Comparison of ENCODE assay signal across 12 cellular contexts in genomic region chr11:11845551-11845950, GRCh38. TPM values are rescaled to one million over a fixed set of nuclear protein-coding genes. Genes with fewer than 3 reads are reported as not detected.
DNase-seq lines count a peak whose midpoint lies in the region; ATAC-seq and TF ChIP-seq lines count a peak whose summit lies in the region.
"Had no signal": no experiment of that assay in that cellular context is flagged by ENCODE, and none has a peak within 500 bp of the region (broad histone marks: within the 10 kb centered on the region; RNA-seq: fewer than 3 reads in every experiment).

No MANE protein-coding gene starts in this region.

- H3K9me3 ChIP-seq in OCI-LY3 (ENCODE audit: insufficient read depth, low read length), result no peaks in the 10 kb centered on the region
- no peaks in the 10 kb centered on the region for H3K9me3 ChIP-seq in esophagus squamous epithelium
- no peaks in the 10 kb centered on the region for H3K9me3 ChIP-seq in sigmoid colon

- H3K36me3 ChIP-seq in OCI-LY3 (replicated peaks; ENCODE audit: low read depth, low read length) (no peaks in the 10 kb centered on the region), esophagus squamous epithelium (no peaks in the 10 kb centered on the region), sigmoid colon (no peaks in the 10 kb centered on the region)

- DNase-seq in EH (ENCODE audit: low read depth) (peak; percentile 72), esophagus squamous epithelium (lab: John Stamatoyannopoulos, UW) (no peak), sigmoid colon (no peak), germinal center (ENCODE audit: low spot score) (no peak), SIG-M5 (lab: John Stamatoyannopoulos, UW) (no peak)
- no peak for DNase-seq in activated T-cell treated with anti-CD3 and anti-CD28 coated beads, Interleukin-2, amount 50 U/mL, for 72 hours
- DNase-seq: NCI-H2171 treated with DMSO at 0.1 percent for 48 hours had no signal

- no peaks in the 10 kb centered on the region for H3K9me3 Mint-ChIP-seq in activated T-cell treated with anti-CD3 and anti-CD28 coated beads, Interleukin-2, amount 50 U/mL, for 72 hours
- H3K9me3 Mint-ChIP-seq: natural killer cell treated with Interleukin-12 subunit alpha and Interleukin-12 subunit beta and Interleukin-15 and Interleukin-18, amount 100 ng/mL, for 72 hours had no signal

- H4K20me1 ChIP-seq in OCI-LY3 (ENCODE audit: insufficient read depth, low read length), result peaks cover 74% of the 10 kb centered on the region

- H3K4me3 ChIP-seq in OCI-LY3 (ENCODE audit: low read length) (no peak overlapping the region), esophagus squamous epithelium (no peak overlapping the region), sigmoid colon (no peak overlapping the region)

- intact Hi-C loops in esophagus squamous epithelium (cut with DNase I), result no loop called here
- intact Hi-C loops in sigmoid colon (cut with DNase I), result no loop called here

- H2AFZ ChIP-seq in OCI-LY3 (ENCODE audit: low read depth, low read length), result no peak overlapping the region

- H3K4me2 ChIP-seq in OCI-LY3 (ENCODE audit: low read length), result 0 out of 2 replicates have a peak overlapping the region, but pooled peaks have one; percentile 1

- 21 to 23% methylated on average over 1 of the region's 1 CpG for WGBS in esophagus squamous epithelium, 2 donors
- 15 to 43% methylated on average over 1 of the region's 1 CpG for WGBS in sigmoid colon, 2 donors

- TF ChIP-seq EP300 in sigmoid colon (IDR thresholded peaks at IDR 0.05), result no peak

- no peak for TF ChIP-seq CTCF in OCI-LY3 (IDR thresholded peaks at IDR 0.05; ENCODE audit: low read depth, low read length)
- TF ChIP-seq CTCF in esophagus squamous epithelium (IDR thresholded peaks at IDR 0.05), result no peak
- no peak for TF ChIP-seq CTCF in sigmoid colon (IDR thresholded peaks at IDR 0.05)

- H3K27ac ChIP-seq in OCI-LY3 (ENCODE audit: low read length), result no peak overlapping the region
- H3K27ac ChIP-seq in esophagus squamous epithelium, result peak overlapping the region in 3 of 4 donors; percentile 8 to 100 (median 99)
- H3K27ac ChIP-seq in sigmoid colon, result peak overlapping the region; percentile 94 to 99 (median 98)
- H3K27ac ChIP-seq: RWPE1 had no signal

- no peak overlapping the region for H3K4me3 Mint-ChIP-seq in activated T-cell treated with anti-CD3 and anti-CD28 coated beads, Interleukin-2, amount 50 U/mL, for 72 hours
- H3K4me3 Mint-ChIP-seq: natural killer cell treated with Interleukin-12 subunit alpha and Interleukin-12 subunit beta and Interleukin-15 and Interleukin-18, amount 100 ng/mL, for 72 hours had no signal

- H3K36me3 Mint-ChIP-seq in activated T-cell treated with anti-CD3 and anti-CD28 coated beads, Interleukin-2, amount 50 U/mL, for 72 hours (ENCODE audit: insufficient read depth in 2 of 2), result no peaks in the 10 kb centered on the region
- H3K36me3 Mint-ChIP-seq: natural killer cell treated with Interleukin-12 subunit alpha and Interleukin-12 subunit beta and Interleukin-15 and Interleukin-18, amount 100 ng/mL, for 72 hours had no signal

- TF ChIP-seq POLR2A in esophagus squamous epithelium (IDR thresholded peaks at IDR 0.05) (no peak), sigmoid colon (IDR thresholded peaks at IDR 0.05) (no peak)

- peaks cover 40% of the 10 kb centered on the region for H3K4me1 ChIP-seq in OCI-LY3 (ENCODE audit: low read length)
- peaks cover 19 to 82% (median 43%) of the 10 kb centered on the region in 3 donors for H3K4me1 ChIP-seq in esophagus squamous epithelium
- H3K4me1 ChIP-seq in sigmoid colon, result peaks cover 2 to 77% (median 69%) of the 10 kb centered on the region in 4 donors

- H3K27me3 Mint-ChIP-seq in activated T-cell treated with anti-CD3 and anti-CD28 coated beads, Interleukin-2, amount 50 U/mL, for 72 hours (ENCODE audit: low read depth), result no peaks in the 10 kb centered on the region
- H3K27me3 Mint-ChIP-seq: natural killer cell treated with Interleukin-12 subunit alpha and Interleukin-12 subunit beta and Interleukin-15 and Interleukin-18, amount 100 ng/mL, for 72 hours had no signal

- peaks cover 86% of the 10 kb centered on the region for H3K79me2 ChIP-seq in OCI-LY3 (ENCODE audit: low read length)

- no peaks in the 10 kb centered on the region for H3K27me3 ChIP-seq in OCI-LY3 (ENCODE audit: low read depth, low read length)
- H3K27me3 ChIP-seq in esophagus squamous epithelium, result no peaks in the 10 kb centered on the region
- H3K27me3 ChIP-seq in sigmoid colon, result no peaks in the 10 kb centered on the region

- H3K27ac Mint-ChIP-seq in activated T-cell treated with anti-CD3 and anti-CD28 coated beads, Interleukin-2, amount 50 U/mL, for 72 hours, result no peak overlapping the region
- H3K27ac Mint-ChIP-seq: natural killer cell treated with Interleukin-12 subunit alpha and Interleukin-12 subunit beta and Interleukin-15 and Interleukin-18, amount 100 ng/mL, for 72 hours had no signal

- no peak for ATAC-seq in activated T-cell treated with anti-CD3 and anti-CD28 coated beads, Interleukin-2, amount 50 U/mL, for 72 hours (replicated peaks in 1 of 2)
- ATAC-seq in GM19035 (IDR thresholded peaks at IDR 0.05; ENCODE audit: unreplicated experiment), result no peak
- ATAC-seq: activated CD4-positive, CD25-positive, alpha-beta regulatory T cell treated with anti-CD3 and anti-CD28 coated beads, Interleukin-2, amount 50 U/mL, for 24 hours; natural killer cell treated with Interleukin-12 subunit alpha and Interleukin-12 subunit beta and Interleukin-15 and Interleukin-18, amount 100 ng/mL, for 72 hours had no signal

- no peak overlapping the region for H3K9ac ChIP-seq in OCI-LY3 (ENCODE audit: low read length)

- H3K4me1 Mint-ChIP-seq in activated T-cell treated with anti-CD3 and anti-CD28 coated beads, Interleukin-2, amount 50 U/mL, for 72 hours (ENCODE audit: low read depth), result peaks cover 36% of the 10 kb centered on the region

RNA-seq across cellular contexts. Expression of gene USP47, which starts 3.8 kb away (rescaled TPM):
- total RNA-seq in esophagus squamous epithelium (10 to 100 TPM; 30.5 to 74.2 (median 43.6) TPM), sigmoid colon (100 to 1,000 TPM in 3 of 4 donors, 10 to 100 TPM in 1; 84.9 to 105 (median 103) TPM)
- 10 to 100 TPM; 10.6 to 21.3 (median 17.4) TPM for polyA plus RNA-seq in sigmoid colon
- total RNA-seq in activated T-cell treated with anti-CD3 and anti-CD28 coated beads, Interleukin-2, amount 50 U/mL, for 72 hours, result 10 to 100 TPM; 75.8 to 85.6 TPM
